In genomic region chr4:74503580-74503979, GRCh38 we compare ENCODE assay signal across 1 cellular context.
TF ChIP-seq lines count a peak whose summit lies in the region.

No MANE protein-coding gene starts in this region.

TF ChIP-seq in IMR-90, 13 proteins besides CTCF, POLR2A, EP300 and RAD21:
- TF ChIP-seq NFE2L2 (IDR thresholded peaks at IDR 0.05; ENCODE audit: low read depth, low read length): peak; percentile 43; the same call in 1 of the 2 replicates
- TF ChIP-seq MAFK (IDR thresholded peaks at IDR 0.05; ENCODE audit: low read depth, low read length): peak; percentile 35; the same call in 1 of the 2 replicates
- TF ChIP-seq MAZ (IDR thresholded peaks at IDR 0.05; ENCODE audit: borderline replicate concordance, low read depth, low read length): no peak
- no peak for TF ChIP-seq RCOR1 (IDR thresholded peaks at IDR 0.05; ENCODE audit: insufficient replicate concordance, low read length)
- peak; percentile 47 for TF ChIP-seq FOS (IDR thresholded peaks at IDR 0.05; ENCODE audit: low read depth, low read length)
- peak; percentile 77 for TF ChIP-seq CEBPB (IDR thresholded peaks at IDR 0.05; ENCODE audit: low read depth, low read length)
